Comparison of ENCODE assay signal across 8 cellular contexts in genomic region chr6:20402181-20403079, GRCh38. TPM values are rescaled to one million over a fixed set of nuclear protein-coding genes. Genes with fewer than 3 reads are reported as not detected.
A peak's percentile ranks its signal among the peaks of the same experiment; 100 is the strongest.
DNase-seq lines count a peak whose midpoint lies in the region; ATAC-seq, FAIRE-seq and TF ChIP-seq lines count a peak whose summit lies in the region.

No MANE protein-coding gene starts in this region.

- H3K4me3 Mint-ChIP-seq in IgD-negative memory B cell: peak overlapping the region; percentile 89 to 95 (median 94)

- no peaks in the 10 kb centered on the region for H3K9me3 ChIP-seq in right cardiac atrium (ENCODE audit: control insufficient read depth, low read length)

- no peak for FAIRE-seq in D721Med (lab: Jason Lieb, UNC)

- H3K4me1 ChIP-seq in right cardiac atrium (ENCODE audit: control insufficient read depth, insufficient read depth, low read length) (no peaks in the 10 kb centered on the region), rectal smooth muscle tissue (ENCODE audit: control insufficient read depth, insufficient read depth, low read length) (no peaks in the 10 kb centered on the region)

- WGBS in adipose tissue, 3 donors: 1% methylated on average over 42 to 83 of the region's 83 CpGs
- under 1% methylated on average over 83 of the region's 83 CpGs for WGBS in right cardiac atrium

- intact Hi-C loops in right cardiac atrium (cut with DNase I): loop anchor here in 1 of 4 donors (5.0 kb wide), 1 partner anchor 130 kb away; the partner anchor contains the start of gene CDKAL1

- DNase-seq in DMS53 (lab: John Stamatoyannopoulos, UW) (peak; percentile 75), SKM-1 (lab: John Stamatoyannopoulos, UW; ENCODE audit: unreplicated experiment) (peak; percentile 28), right cardiac atrium (peak; percentile 51 to 75 (median 72)), NCI-H2107 treated with DMSO at 0.1 percent for 48 hours (lab: John Stamatoyannopoulos, UW; ENCODE audit: unreplicated experiment) (no peak), D721Med (ENCODE audit: insufficient read length, low spot score) (no peak)

- H3K27me3 ChIP-seq in right cardiac atrium (ENCODE audit: control insufficient read depth, insufficient read depth) (no peaks in the 10 kb centered on the region), rectal smooth muscle tissue (ENCODE audit: control insufficient read depth, insufficient read depth, low read length) (no peaks in the 10 kb centered on the region)

- peaks cover 7 to 24% (median 22%) of the 10 kb centered on the region in 3 donors for H3K4me1 Mint-ChIP-seq in IgD-negative memory B cell

- H3K27ac Mint-ChIP-seq in IgD-negative memory B cell: peak overlapping the region; percentile 11 to 98 (median 88)

- no peak for TF ChIP-seq CTCF in D721Med (IDR thresholded peaks at IDR 0.05; ENCODE audit: insufficient read depth, missing control alignments)

- H3K4me3 ChIP-seq in right cardiac atrium (ENCODE audit: low read length) (peak overlapping the region; percentile 86), rectal smooth muscle tissue (ENCODE audit: low read length) (peak overlapping the region; percentile 66)

- H3K27ac ChIP-seq in adipose tissue (ENCODE audit: low read depth, low read length): peak overlapping the region; percentile 82
- H3K27ac ChIP-seq in right cardiac atrium (ENCODE audit: low read length): peak overlapping the region; percentile 78
- H3K27ac ChIP-seq in rectal smooth muscle tissue (ENCODE audit: low read depth, low read length): peak overlapping the region; percentile 55

- H3K27me3 Mint-ChIP-seq in IgD-negative memory B cell: no peaks in the 10 kb centered on the region

- no peaks in the 10 kb centered on the region for H3K9me3 Mint-ChIP-seq in IgD-negative memory B cell

- H3K9ac ChIP-seq in rectal smooth muscle tissue (ENCODE audit: low read length): no peak overlapping the region

- peaks cover 3% of the 10 kb centered on the region for H3K36me3 Mint-ChIP-seq in IgD-negative memory B cell

- no peaks in the 10 kb centered on the region for H3K36me3 ChIP-seq in rectal smooth muscle tissue (ENCODE audit: control insufficient read depth, insufficient read depth, low read length)

- peak; percentile 9 to 27 for ATAC-seq in right cardiac atrium

RNA-seq across cellular contexts. Expression of gene E2F3, which starts 0.8 kb away (rescaled TPM):
- polyA plus RNA-seq in IgD-negative memory B cell: 3.0 TPM
- polyA plus RNA-seq in adipose tissue: 1 to 10 TPM; 1.0 to 4.3 (median 3.8) TPM
- 10 to 100 TPM in 1 of 4 donors, 1 to 10 TPM in 3; 6.1 to 10.1 (median 7.8) TPM for total RNA-seq in right cardiac atrium
- 3.9 TPM for polyA plus RNA-seq in right cardiac atrium

Comparison
In these comparisons a context has a peak if more than half of its experiments do, and no peak if none do; other contexts are left out.
1. DNase-seq: peak in DMS53 (single experiment), SKM-1 (single experiment) and right cardiac atrium (3 of 3); none in NCI-H2107 treated with DMSO at 0.1 percent for 48 hours (single experiment) and D721Med (single experiment).
2. Peak in every context shown above with its lines, with median percentiles within 50 percentile points of each other: H3K27ac ChIP-seq.